In genomic region chr14:102192840-102193502, GRCh38 we compare ENCODE assay signal across 19 cellular contexts. TPM values are rescaled to one million over a fixed set of nuclear protein-coding genes. Genes with fewer than 3 reads are reported as not detected.
DNase-seq lines count a peak whose midpoint lies in the region; ATAC-seq and TF ChIP-seq lines count a peak whose summit lies in the region.
"Had no signal": no experiment of that assay in that cellular context is flagged by ENCODE, and none has a peak within 500 bp of the region (broad histone marks: within the 10 kb centered on the region; RNA-seq: fewer than 3 reads in every experiment).

No MANE protein-coding gene starts in this region.

- H3K4me3 Mint-ChIP-seq in activated naive CD8-positive, alpha-beta T cell treated with anti-CD3 and anti-CD28 coated beads for 36 hours = no peak overlapping the region
- H3K4me3 Mint-ChIP-seq in activated naive CD8-positive, alpha-beta T cell treated with anti-CD3 and anti-CD28 coated beads, Interleukin-2, amount 50 U/mL, for 24 hours = no peak overlapping the region
- no peak overlapping the region for H3K4me3 Mint-ChIP-seq in nephron progenitor cell
- H3K4me3 Mint-ChIP-seq: HFFc6 had no signal

- no peak for TF ChIP-seq POLR2A in testis (IDR thresholded peaks at IDR 0.05)

- H3K36me3 ChIP-seq in testis (ENCODE audit: low read depth, missing control alignments) = no peaks in the 10 kb centered on the region

- no peaks in the 10 kb centered on the region for H3K9me3 Mint-ChIP-seq in activated naive CD8-positive, alpha-beta T cell treated with anti-CD3 and anti-CD28 coated beads for 36 hours
- H3K9me3 Mint-ChIP-seq in activated naive CD8-positive, alpha-beta T cell treated with anti-CD3 and anti-CD28 coated beads, Interleukin-2, amount 50 U/mL, for 24 hours = no peaks in the 10 kb centered on the region
- H3K9me3 Mint-ChIP-seq in nephron progenitor cell = no peaks in the 10 kb centered on the region
- H3K9me3 Mint-ChIP-seq: CD4-positive, alpha-beta memory T cell; HFFc6 had no signal

- no peak for DNase-seq in activated naive CD8-positive, alpha-beta T cell treated with anti-CD3 and anti-CD28 coated beads for 36 hours
- no peak for DNase-seq in activated naive CD8-positive, alpha-beta T cell treated with anti-CD3 and anti-CD28 coated beads, Interleukin-2, amount 50 U/mL, for 24 hours
- DNase-seq in cerebellar cortex (ENCODE audit: low spot score) (peak; percentile 46), nephron progenitor cell (no peak), AG08395 (ENCODE audit: low spot score) (no peak), testis (no peak)
- DNase-seq: ACHN; activated CD4-positive, alpha-beta T cell treated with anti-CD3 and anti-CD28 coated beads for 48 hours; activated naive CD4-positive, alpha-beta T cell; CD4-positive, alpha-beta memory T cell; DND-41; HFFc6; NCI-H1436 treated with DMSO at 0.1 percent for 48 hours; occipital lobe; RPMI8226 had no signal

- H3K9me3 ChIP-seq in testis = no peaks in the 10 kb centered on the region
- H3K9me3 ChIP-seq: upper lobe of left lung had no signal

- H3K27ac ChIP-seq in testis = no peak overlapping the region
- H3K27ac ChIP-seq: skin epidermis, upper lobe of left lung had no signal

- H3K4me1 Mint-ChIP-seq in activated naive CD8-positive, alpha-beta T cell treated with anti-CD3 and anti-CD28 coated beads for 36 hours = peaks cover 36% of the 10 kb centered on the region
- H3K4me1 Mint-ChIP-seq in activated naive CD8-positive, alpha-beta T cell treated with anti-CD3 and anti-CD28 coated beads, Interleukin-2, amount 50 U/mL, for 24 hours = peaks cover 52% of the 10 kb centered on the region
- peaks cover 56% of the 10 kb centered on the region for H3K4me1 Mint-ChIP-seq in nephron progenitor cell

- H3K27ac Mint-ChIP-seq in activated naive CD8-positive, alpha-beta T cell treated with anti-CD3 and anti-CD28 coated beads for 36 hours = peak overlapping the region; percentile 16
- no peak overlapping the region for H3K27ac Mint-ChIP-seq in activated naive CD8-positive, alpha-beta T cell treated with anti-CD3 and anti-CD28 coated beads, Interleukin-2, amount 50 U/mL, for 24 hours
- peak overlapping the region; percentile 74 for H3K27ac Mint-ChIP-seq in nephron progenitor cell
- H3K27ac Mint-ChIP-seq: HFFc6 had no signal

- TF ChIP-seq CTCF in nephron progenitor cell (IDR thresholded peaks at IDR 0.05) = no peak
- TF ChIP-seq CTCF in testis (IDR thresholded peaks at IDR 0.05) = no peak

- peaks cover 26% of the 10 kb centered on the region for H3K4me1 ChIP-seq in testis

- no peak for ATAC-seq in activated naive CD8-positive, alpha-beta T cell treated with anti-CD3 and anti-CD28 coated beads, Interleukin-2, amount 50 U/mL, for 24 hours
- no peak for ATAC-seq in GM19452 (IDR thresholded peaks at IDR 0.05; ENCODE audit: unreplicated experiment)
- ATAC-seq in HG03139 (IDR thresholded peaks at IDR 0.05; ENCODE audit: unreplicated experiment) = no peak

- WGBS in testis, 2 donors = 85 to 86% methylated on average over 13 of the region's 13 CpGs

- no peak overlapping the region for H3K4me3 ChIP-seq in testis
- H3K4me3 ChIP-seq: skin epidermis, upper lobe of left lung had no signal

- intact Hi-C loops in testis (cut with DNase I; ENCODE audit: low total_unique reads) = no loop called here

- no peaks in the 10 kb centered on the region for H3K27me3 ChIP-seq in testis
- H3K27me3 ChIP-seq: upper lobe of left lung had no signal

- peaks cover 18% of the 10 kb centered on the region for H3K36me3 Mint-ChIP-seq in activated naive CD8-positive, alpha-beta T cell treated with anti-CD3 and anti-CD28 coated beads for 36 hours
- peaks cover 28% of the 10 kb centered on the region for H3K36me3 Mint-ChIP-seq in activated naive CD8-positive, alpha-beta T cell treated with anti-CD3 and anti-CD28 coated beads, Interleukin-2, amount 50 U/mL, for 24 hours (ENCODE audit: low read depth)
- peaks cover 24% of the 10 kb centered on the region for H3K36me3 Mint-ChIP-seq in nephron progenitor cell (ENCODE audit: low read depth)

- H3K27me3 Mint-ChIP-seq in activated naive CD8-positive, alpha-beta T cell treated with anti-CD3 and anti-CD28 coated beads for 36 hours = no peaks in the 10 kb centered on the region
- no peaks in the 10 kb centered on the region for H3K27me3 Mint-ChIP-seq in activated naive CD8-positive, alpha-beta T cell treated with anti-CD3 and anti-CD28 coated beads, Interleukin-2, amount 50 U/mL, for 24 hours
- no peaks in the 10 kb centered on the region for H3K27me3 Mint-ChIP-seq in nephron progenitor cell (ENCODE audit: low read depth, poor library complexity)
- H3K27me3 Mint-ChIP-seq: CD4-positive, alpha-beta memory T cell had no signal

RNA-seq across cellular contexts. Expression of gene WDR20, which starts 53.3 kb away (rescaled TPM):
- total RNA-seq in activated naive CD8-positive, alpha-beta T cell treated with anti-CD3 and anti-CD28 coated beads for 36 hours = 10 to 100 TPM; 22.3 to 27.3 TPM
- 10 to 100 TPM; 46.5 to 56.4 TPM for total RNA-seq in testis
- 69.2 TPM for polyA plus RNA-seq in testis (ENCODE audit: insufficient read depth, low read depth, low replicate concordance)
